Comparison of ENCODE assay signal across 1 cellular context in the genomic region with DNA sequence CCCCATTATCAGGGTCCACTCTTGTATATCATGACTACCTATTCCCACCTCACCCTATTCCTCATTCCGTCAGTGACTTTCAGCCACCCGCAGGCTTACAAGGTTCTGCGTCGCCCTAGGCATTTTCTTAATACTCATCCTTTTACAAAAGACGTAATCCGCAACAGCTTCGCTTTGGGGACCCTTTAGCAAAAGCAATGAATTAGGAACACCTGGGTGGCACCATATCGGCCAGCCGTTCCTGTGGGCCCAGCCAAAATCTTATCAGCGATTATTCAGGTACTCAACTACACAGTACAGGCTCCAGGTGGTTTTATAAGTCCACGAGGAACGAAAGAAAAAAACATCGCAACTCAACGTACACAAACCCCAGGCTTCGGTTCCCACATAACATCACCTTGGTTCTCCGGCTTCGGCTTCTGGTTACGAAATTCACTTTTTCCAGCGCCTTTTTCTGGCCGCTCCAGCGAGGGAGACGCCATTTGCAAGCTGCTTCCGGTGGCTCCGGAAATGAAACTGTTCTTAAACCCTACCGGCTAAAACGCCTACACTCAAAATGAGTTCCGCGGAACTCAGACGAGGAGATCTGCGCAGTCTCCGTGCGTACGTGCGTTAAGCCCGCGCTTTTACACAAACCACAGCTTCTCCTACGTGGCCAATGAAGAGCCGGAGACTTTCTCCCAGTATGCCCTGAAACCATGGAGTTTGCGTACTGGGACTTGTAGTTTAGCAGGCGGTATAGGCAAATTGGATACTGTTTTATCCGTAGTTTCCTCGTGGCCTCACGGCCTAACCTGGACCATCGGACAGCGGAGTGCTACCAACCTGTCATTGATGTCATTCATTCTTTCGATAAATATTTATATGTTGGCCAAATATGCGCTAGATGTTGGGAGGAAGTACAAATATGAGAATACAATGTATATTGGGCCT.
TF ChIP-seq lines count a peak whose summit lies in the region.

Gene KRR1 (minus strand): TSS at position 494 of the 933 bp plus-strand sequence. CDS start 12 bp downstream, at position 482.

TF ChIP-seq in K562, 482 proteins besides CTCF, POLR2A, EP300 and RAD21 (continued from another document and continues in another):
- TF ChIP-seq ATF2 (CRISPR knock-in tag; IDR thresholded peaks at IDR 0.05) (no peak), ARID1B (IDR thresholded peaks at IDR 0.05) (no peak), HMGXB4 (CRISPR knock-in tag; IDR thresholded peaks at IDR 0.05) (no peak), HSF4 (CRISPR knock-in tag; IDR thresholded peaks at IDR 0.05; ENCODE audit: borderline replicate concordance) (no peak), SRSF7 (optimal IDR thresholded peaks at IDR 0.05; ENCODE audit: low read depth, low read length) (no peak), SREBF2 (CRISPR knock-in tag; IDR thresholded peaks at IDR 0.05) (no peak), HNRNPL (IDR thresholded peaks at IDR 0.05; ENCODE audit: low read depth, low read length) (no peak), MAFK (IDR thresholded peaks at IDR 0.05; ENCODE audit: low read length) (peak; percentile 4; the same call in 1 of the 2 replicates), ZNF316 (IDR thresholded peaks at IDR 0.05) (no peak), SMAD4 (CRISPR knock-in tag; conservative IDR thresholded peaks at IDR 0.05) (peak; percentile 64; the same call in 1 of the 2 replicates), RREB1 (CRISPR knock-in tag; IDR thresholded peaks at IDR 0.05) (no peak), ZNF589 (CRISPR knock-in tag; IDR thresholded peaks at IDR 0.05; ENCODE audit: low read depth) (no peak), EHMT2 (IDR thresholded peaks at IDR 0.05) (peak; percentile 76; the same call in 1 of the 2 replicates), CREBBP (IDR thresholded peaks at IDR 0.05; ENCODE audit: low read depth, low read length) (no peak), PHF21A (IDR thresholded peaks at IDR 0.05; ENCODE audit: borderline replicate concordance, low read depth) (no peak), MCM5 (IDR thresholded peaks at IDR 0.05; ENCODE audit: low read depth) (no peak), KAT2B (IDR thresholded peaks at IDR 0.05; ENCODE audit: low read depth, low read length) (no peak), ZNF57 (CRISPR knock-in tag; IDR thresholded peaks at IDR 0.05) (no peak), ZC3H8 (IDR thresholded peaks at IDR 0.05) (peak; percentile 11; the same call in 1 of the 2 replicates), XRCC4 (IDR thresholded peaks at IDR 0.05; ENCODE audit: extremely low read depth, insufficient read depth, insufficient read length) (no peak), XRCC5 (IDR thresholded peaks at IDR 0.05; ENCODE audit: low read depth, low read length) (peak; percentile 93), DACH1 (IDR thresholded peaks at IDR 0.05; ENCODE audit: partially characterized antibody) (no peak), CTBP1 (IDR thresholded peaks at IDR 0.05; ENCODE audit: borderline replicate concordance) (peak; percentile 41; the same call in 1 of the 2 replicates), HNRNPLL (IDR thresholded peaks at IDR 0.05; ENCODE audit: low read depth, low read length, poor library complexity, severe bottlenecking) (peak; percentile 100), ETV6 (IDR thresholded peaks at IDR 0.05; ENCODE audit: borderline replicate concordance in 1 of 2, low read depth in 2 of 2, low read length in 1 of 2) (no peak), ETV6 (CRISPR knock-in tag; IDR thresholded peaks at IDR 0.05; ENCODE audit: borderline replicate concordance) (no peak), ZNF668 (CRISPR knock-in tag; IDR thresholded peaks at IDR 0.05) (no peak), SNRNP70 (optimal IDR thresholded peaks at IDR 0.05; ENCODE audit: low read depth, low read length) (no peak), PTTG1 (tag; IDR thresholded peaks at IDR 0.05; ENCODE audit: low read depth) (no peak), NR1H2 (CRISPR knock-in tag; IDR thresholded peaks at IDR 0.05) (no peak), CBFA2T3 (IDR thresholded peaks at IDR 0.05) (no peak), ARID2 (IDR thresholded peaks at IDR 0.05) (no peak)
- TF ChIP-seq, protein P1, sequence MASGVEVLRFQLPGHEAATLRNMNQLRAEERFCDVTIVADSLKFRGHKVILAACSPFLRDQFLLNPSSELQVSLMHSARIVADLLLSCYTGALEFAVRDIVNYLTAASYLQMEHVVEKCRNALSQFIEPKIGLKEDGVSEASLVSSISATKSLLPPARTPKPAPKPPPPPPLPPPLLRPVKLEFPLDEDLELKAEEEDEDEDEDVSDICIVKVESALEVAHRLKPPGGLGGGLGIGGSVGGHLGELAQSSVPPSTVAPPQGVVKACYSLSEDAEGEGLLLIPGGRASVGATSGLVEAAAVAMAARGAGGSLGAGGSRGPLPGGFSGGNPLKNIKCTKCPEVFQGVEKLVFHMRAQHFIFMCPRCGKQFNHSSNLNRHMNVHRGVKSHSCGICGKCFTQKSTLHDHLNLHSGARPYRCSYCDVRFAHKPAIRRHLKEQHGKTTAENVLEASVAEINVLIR (CRISPR knock-in tag; IDR thresholded peaks at IDR 0.05) = no peak
- TF ChIP-seq, protein P2, sequence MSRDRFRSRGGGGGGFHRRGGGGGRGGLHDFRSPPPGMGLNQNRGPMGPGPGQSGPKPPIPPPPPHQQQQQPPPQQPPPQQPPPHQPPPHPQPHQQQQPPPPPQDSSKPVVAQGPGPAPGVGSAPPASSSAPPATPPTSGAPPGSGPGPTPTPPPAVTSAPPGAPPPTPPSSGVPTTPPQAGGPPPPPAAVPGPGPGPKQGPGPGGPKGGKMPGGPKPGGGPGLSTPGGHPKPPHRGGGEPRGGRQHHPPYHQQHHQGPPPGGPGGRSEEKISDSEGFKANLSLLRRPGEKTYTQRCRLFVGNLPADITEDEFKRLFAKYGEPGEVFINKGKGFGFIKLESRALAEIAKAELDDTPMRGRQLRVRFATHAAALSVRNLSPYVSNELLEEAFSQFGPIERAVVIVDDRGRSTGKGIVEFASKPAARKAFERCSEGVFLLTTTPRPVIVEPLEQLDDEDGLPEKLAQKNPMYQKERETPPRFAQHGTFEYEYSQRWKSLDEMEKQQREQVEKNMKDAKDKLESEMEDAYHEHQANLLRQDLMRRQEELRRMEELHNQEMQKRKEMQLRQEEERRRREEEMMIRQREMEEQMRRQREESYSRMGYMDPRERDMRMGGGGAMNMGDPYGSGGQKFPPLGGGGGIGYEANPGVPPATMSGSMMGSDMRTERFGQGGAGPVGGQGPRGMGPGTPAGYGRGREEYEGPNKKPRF (IDR thresholded peaks at IDR 0.05; ENCODE audit: low read depth, low read length) = no peak
- TF ChIP-seq, protein P3, sequence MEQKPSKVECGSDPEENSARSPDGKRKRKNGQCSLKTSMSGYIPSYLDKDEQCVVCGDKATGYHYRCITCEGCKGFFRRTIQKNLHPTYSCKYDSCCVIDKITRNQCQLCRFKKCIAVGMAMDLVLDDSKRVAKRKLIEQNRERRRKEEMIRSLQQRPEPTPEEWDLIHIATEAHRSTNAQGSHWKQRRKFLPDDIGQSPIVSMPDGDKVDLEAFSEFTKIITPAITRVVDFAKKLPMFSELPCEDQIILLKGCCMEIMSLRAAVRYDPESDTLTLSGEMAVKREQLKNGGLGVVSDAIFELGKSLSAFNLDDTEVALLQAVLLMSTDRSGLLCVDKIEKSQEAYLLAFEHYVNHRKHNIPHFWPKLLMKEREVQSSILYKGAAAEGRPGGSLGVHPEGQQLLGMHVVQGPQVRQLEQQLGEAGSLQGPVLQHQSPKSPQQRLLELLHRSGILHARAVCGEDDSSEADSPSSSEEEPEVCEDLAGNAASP (IDR thresholded peaks at IDR 0.05) = no peak
- TF ChIP-seq, protein P4, sequence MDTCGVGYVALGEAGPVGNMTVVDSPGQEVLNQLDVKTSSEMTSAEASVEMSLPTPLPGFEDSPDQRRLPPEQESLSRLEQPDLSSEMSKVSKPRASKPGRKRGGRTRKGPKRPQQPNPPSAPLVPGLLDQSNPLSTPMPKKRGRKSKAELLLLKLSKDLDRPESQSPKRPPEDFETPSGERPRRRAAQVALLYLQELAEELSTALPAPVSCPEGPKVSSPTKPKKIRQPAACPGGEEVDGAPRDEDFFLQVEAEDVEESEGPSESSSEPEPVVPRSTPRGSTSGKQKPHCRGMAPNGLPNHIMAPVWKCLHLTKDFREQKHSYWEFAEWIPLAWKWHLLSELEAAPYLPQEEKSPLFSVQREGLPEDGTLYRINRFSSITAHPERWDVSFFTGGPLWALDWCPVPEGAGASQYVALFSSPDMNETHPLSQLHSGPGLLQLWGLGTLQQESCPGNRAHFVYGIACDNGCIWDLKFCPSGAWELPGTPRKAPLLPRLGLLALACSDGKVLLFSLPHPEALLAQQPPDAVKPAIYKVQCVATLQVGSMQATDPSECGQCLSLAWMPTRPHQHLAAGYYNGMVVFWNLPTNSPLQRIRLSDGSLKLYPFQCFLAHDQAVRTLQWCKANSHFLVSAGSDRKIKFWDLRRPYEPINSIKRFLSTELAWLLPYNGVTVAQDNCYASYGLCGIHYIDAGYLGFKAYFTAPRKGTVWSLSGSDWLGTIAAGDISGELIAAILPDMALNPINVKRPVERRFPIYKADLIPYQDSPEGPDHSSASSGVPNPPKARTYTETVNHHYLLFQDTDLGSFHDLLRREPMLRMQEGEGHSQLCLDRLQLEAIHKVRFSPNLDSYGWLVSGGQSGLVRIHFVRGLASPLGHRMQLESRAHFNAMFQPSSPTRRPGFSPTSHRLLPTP (IDR thresholded peaks at IDR 0.05; ENCODE audit: borderline replicate concordance, extremely low read depth, insufficient read length) = no peak
- TF ChIP-seq, protein P5, sequence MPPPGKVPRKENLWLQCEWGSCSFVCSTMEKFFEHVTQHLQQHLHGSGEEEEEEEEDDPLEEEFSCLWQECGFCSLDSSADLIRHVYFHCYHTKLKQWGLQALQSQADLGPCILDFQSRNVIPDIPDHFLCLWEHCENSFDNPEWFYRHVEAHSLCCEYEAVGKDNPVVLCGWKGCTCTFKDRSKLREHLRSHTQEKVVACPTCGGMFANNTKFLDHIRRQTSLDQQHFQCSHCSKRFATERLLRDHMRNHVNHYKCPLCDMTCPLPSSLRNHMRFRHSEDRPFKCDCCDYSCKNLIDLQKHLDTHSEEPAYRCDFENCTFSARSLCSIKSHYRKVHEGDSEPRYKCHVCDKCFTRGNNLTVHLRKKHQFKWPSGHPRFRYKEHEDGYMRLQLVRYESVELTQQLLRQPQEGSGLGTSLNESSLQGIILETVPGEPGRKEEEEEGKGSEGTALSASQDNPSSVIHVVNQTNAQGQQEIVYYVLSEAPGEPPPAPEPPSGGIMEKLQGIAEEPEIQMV (tag; conservative IDR thresholded peaks at IDR 0.05; ENCODE audit: low read depth) = no peak
